In the genomic region with DNA sequence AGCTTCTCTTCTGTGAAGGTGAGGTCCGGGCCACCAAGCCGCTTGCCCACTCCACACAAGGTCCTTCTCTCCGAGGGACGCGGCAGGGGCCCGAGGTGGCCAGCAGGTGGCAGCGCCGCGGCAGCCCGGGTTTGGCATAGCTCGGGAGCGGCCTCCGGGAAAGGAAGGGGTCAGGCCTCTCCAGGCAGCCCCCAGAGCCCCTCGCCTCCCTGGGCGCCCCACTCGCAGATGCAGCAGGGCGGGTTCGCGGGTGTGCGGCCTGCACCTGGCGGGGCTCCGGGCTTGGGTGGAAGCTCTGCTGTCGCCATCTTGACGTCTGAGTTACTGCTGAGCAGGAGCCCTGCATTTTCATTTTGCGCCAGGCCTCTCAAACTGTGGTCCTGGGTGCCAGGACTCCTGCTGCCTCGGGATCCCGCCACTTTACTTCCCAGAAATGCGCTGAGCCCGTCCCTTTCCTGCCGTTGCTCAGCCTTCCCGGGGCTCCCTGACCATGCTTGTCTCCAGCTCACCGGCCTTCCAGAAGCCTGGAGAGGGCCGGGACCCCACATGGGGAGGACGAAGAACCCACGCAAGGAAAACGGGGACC, we compare ENCODE assay signal across 8 cellular contexts. TPM values are rescaled to one million over a fixed set of nuclear protein-coding genes. Genes with fewer than 3 reads are reported as not detected.
DNase-seq lines count a peak whose midpoint lies in the region; ATAC-seq, FAIRE-seq and TF ChIP-seq lines count a peak whose summit lies in the region.

No MANE protein-coding gene starts in this region.

- POLR2A ChIA-PET in T-cell (lab: Charles Lee), result interaction anchor here in 1 of 2 donors (1.0 kb wide), 1 partner anchor 19 kb away, joined by 3 read pairs; a partner anchor contains a TSS

- no peaks in the 10 kb centered on the region for H3K9me3 ChIP-seq in aorta (ENCODE audit: control insufficient read depth, low read length)

- H3K4me3 ChIP-seq in retinal pigment epithelial cell (ENCODE audit: low read length) (peak overlapping the region; percentile 19), aorta (ENCODE audit: low read length in 2 of 2) (peak overlapping the region; percentile 9 to 24)

- no peak for FAIRE-seq in HTR-8/SVneo (lab: Jason Lieb, UNC)

- no peaks in the 10 kb centered on the region for H3K36me3 ChIP-seq in aorta (ENCODE audit: control insufficient read depth in 1 of 2, insufficient read depth in 2 of 2, low read length in 1 of 2)

- H3K27me3 Mint-ChIP-seq in T-cell, result no peaks in the 10 kb centered on the region

- ATAC-seq in GM18867 (IDR thresholded peaks at IDR 0.05; ENCODE audit: unreplicated experiment) (peak; percentile 70), T-cell (replicated peaks in 1 of 4) (peak; percentile 78 to 88 (median 84)), left ventricle myocardium superior (peak; percentile 95), aorta (ENCODE audit: low FRiP score) (peak; percentile 92)

- CTCF ChIA-PET in T-cell (lab: Charles Lee), result interaction anchor here (0.5 to 1.6 kb wide), 11 partner anchors 11 to 773 kb away, joined by 3 to 22 read pairs (median 5); a partner anchor contains a TSS

- H3K36me3 Mint-ChIP-seq in T-cell, result no peaks in the 10 kb centered on the region

- peak overlapping the region; percentile 24 to 29 for H3K27ac ChIP-seq in aorta (ENCODE audit: low read depth in 1 of 2, low read length in 2 of 2)

- DNase-seq in AG08395 (ENCODE audit: low spot score), result peak; percentile 92
- peak; percentile 77 for DNase-seq in HTR-8/SVneo (ENCODE audit: insufficient read length, low spot score)
- DNase-seq in T-cell, result peak; percentile 25 to 75 (median 59)
- peak; percentile 47 for DNase-seq in amniotic epithelial cell (ENCODE audit: low read depth)
- DNase-seq in left ventricle myocardium superior, result peak; percentile 89
- DNase-seq in retinal pigment epithelial cell (ENCODE audit: low read depth), result no peak
- peak; percentile 85 to 94 for DNase-seq in aorta

- peaks cover 7 to 20% (median 19%) of the 10 kb centered on the region in 3 donors for H3K4me1 Mint-ChIP-seq in T-cell

- WGBS in aorta, 2 donors, result 10 to 12% methylated on average over 36 of the region's 36 CpGs

- no peaks in the 10 kb centered on the region for H3K27me3 ChIP-seq in aorta (ENCODE audit: control insufficient read depth in 1 of 2, insufficient read depth in 2 of 2, low read length in 1 of 2)

- H3K9me3 Mint-ChIP-seq in T-cell, result no peaks in the 10 kb centered on the region

- no peaks in the 10 kb centered on the region for H3K4me1 ChIP-seq in aorta (ENCODE audit: control insufficient read depth in 1 of 2, insufficient read depth in 2 of 2, low read length in 2 of 2)

- intact Hi-C loops in left ventricle myocardium superior (cut with micrococcal nuclease) (no loop called here), aorta (cut with DNase I) (loop anchor here (1.0 to 5.0 kb wide), 2 partner anchors 74 kb away; no protein-coding TSS in a partner anchor)

- H3K27ac Mint-ChIP-seq in T-cell, result peak overlapping the region; percentile 87 to 89

- peak; percentile 93 for TF ChIP-seq CTCF in retinal pigment epithelial cell (conservative IDR thresholded peaks at IDR 0.05; ENCODE audit: low read depth, low read length)

- H3K4me3 Mint-ChIP-seq in T-cell, result peak overlapping the region; percentile 73 to 81 (median 78)

RNA-seq across cellular contexts. Expression of a gene that starts 18.6 kb away (rescaled TPM):
- total RNA-seq in T-cell (100 to 1,000 TPM; 358 to 468 (median 397) TPM), left ventricle myocardium superior (241 TPM), aorta (100 to 1,000 TPM; 294 to 408 TPM)
- polyA plus RNA-seq in aorta, result 100 to 1,000 TPM; 178 to 186 TPM

RNA-seq across cellular contexts. Expression of a gene that starts 47.3 kb away (rescaled TPM):
- 1 to 10 TPM in 2 of 5 donors, under 1 TPM in 3; 0.62 to 3.0 (median 0.70) TPM for total RNA-seq in T-cell
- total RNA-seq in left ventricle myocardium superior, result not detected
- total RNA-seq in aorta, result 1 to 10 TPM in 1 of 2 donors, under 1 TPM in 1; 0.36 to 2.1 TPM
- under 1 TPM in 1 of 2 donors, not detected in 1; 0.15 TPM for polyA plus RNA-seq in aorta
